Comparison of ENCODE assay signal across 8 cellular contexts in genomic region chr7:100867040-100867795, GRCh38. TPM values are rescaled to one million over a fixed set of nuclear protein-coding genes. Genes with fewer than 3 reads are reported as not detected.
A peak's percentile ranks its signal among the peaks of the same experiment; 100 is the strongest.
DNase-seq lines count a peak whose midpoint lies in the region; ATAC-seq and TF ChIP-seq lines count a peak whose summit lies in the region.

Gene TRIP6 (plus strand): TSS chr7:100867387. CDS start chr7:100867498, 111 bp downstream.

- H3K4me3 ChIP-seq in body of pancreas, result peak within 1 kb of the TSS; percentile 60 to 69

- TF ChIP-seq POLR2A in body of pancreas (IDR thresholded peaks at IDR 0.05), result peak; percentile 20 to 67 (median 55)

- ATAC-seq in HG02884 (IDR thresholded peaks at IDR 0.05; ENCODE audit: unreplicated experiment), result peak; percentile 48
- peak; percentile 72 for ATAC-seq in body of pancreas
- ATAC-seq in HG03097 (IDR thresholded peaks at IDR 0.05; ENCODE audit: low FRiP score, unreplicated experiment), result no peak
- no peak for ATAC-seq in GM19452 (IDR thresholded peaks at IDR 0.05; ENCODE audit: unreplicated experiment)

- intact Hi-C loops in body of pancreas (cut with DNase I), result no loop called here

- H3K27me3 ChIP-seq in body of pancreas, result no peaks in the 10 kb centered on the region

- H3K4me1 ChIP-seq in body of pancreas, result peaks cover 41% of the 10 kb centered on the region

- WGBS in body of pancreas, 2 donors, result 0 to 4% methylated on average over 34 to 38 of the region's 44 CpGs

- DNase-seq in DMS79 treated with DMSO at 0.1 percent for 48 hours (lab: John Stamatoyannopoulos, UW) (peak; percentile 51), SW480 (ENCODE audit: low spot score) (peak; percentile 82), body of pancreas (peak; percentile 82 to 86 (median 85)), hypothalamus (lab: John Stamatoyannopoulos, UW) (peak in 50 of 51 donors; percentile 12 to 92 (median 71)), renal cortical epithelial cell (ENCODE audit: low read depth) (peak; percentile 72)

- H3K36me3 ChIP-seq in body of pancreas (replicated peaks in 1 of 2; ENCODE audit: insufficient read depth in 1 of 2, low read depth in 2 of 2), result peaks cover 0 to 5% of the 10 kb centered on the region in 2 donors

- no peak for TF ChIP-seq CTCF in body of pancreas (IDR thresholded peaks at IDR 0.05)

- H3K9me3 ChIP-seq in body of pancreas, result no peaks in the 10 kb centered on the region

- H3K27ac ChIP-seq in body of pancreas, result peak within 1 kb of the TSS; percentile 92 to 96 (median 94)

RNA-seq across cellular contexts. Expression of gene TRIP6, which starts in this region (rescaled TPM):
- total RNA-seq in body of pancreas (10 to 100 TPM; 34.9 to 43.6 TPM), renal cortical epithelial cell (87.9 and 95.2 TPM in 2 replicates)

Comparison
In these comparisons a context has a peak if more than half of its experiments do, and no peak if none do; other contexts are left out.
1. ATAC-seq: peak in HG02884 (single experiment) and body of pancreas (single experiment); none in HG03097 (single experiment) and GM19452 (single experiment).
2. Peak in every context shown above with its lines, with median percentiles within 50 percentile points of each other: DNase-seq.